Comparison of ENCODE assay signal across 2 cellular contexts in the genomic region with DNA sequence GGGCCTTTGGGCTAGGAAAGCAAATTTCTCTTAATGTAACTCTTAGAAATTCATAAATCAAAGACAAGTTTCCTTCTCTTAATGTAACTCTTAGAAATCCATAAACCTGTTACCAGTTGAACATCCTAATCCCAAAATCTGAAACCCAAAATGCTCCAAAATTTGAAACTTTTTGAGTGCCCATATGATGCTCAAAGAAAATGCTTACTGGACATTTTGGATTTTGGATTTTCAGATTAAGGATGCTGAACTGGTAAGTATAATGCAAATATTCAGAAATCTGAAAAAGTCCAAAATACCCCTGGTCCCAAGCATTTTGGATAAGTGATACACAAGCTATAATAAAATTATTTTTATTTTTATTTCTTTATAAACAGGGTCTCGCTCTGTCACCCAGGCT.
A peak's percentile ranks its signal among the peaks of the same experiment; 100 is the strongest.
TF ChIP-seq lines count a peak whose summit lies in the region.

No MANE protein-coding gene starts in this region.

TF ChIP-seq in A549, 52 proteins besides CTCF, POLR2A, EP300 and RAD21:
- TF ChIP-seq MAFK (IDR thresholded peaks at IDR 0.05; ENCODE audit: partially characterized antibody): peak; percentile 70
- no peak for TF ChIP-seq HOXB5 (CRISPR knock-in tag; IDR thresholded peaks at IDR 0.05)

TF ChIP-seq in IMR-90, 13 proteins besides CTCF, POLR2A, EP300 and RAD21:
- TF ChIP-seq BHLHE40 (IDR thresholded peaks at IDR 0.05; ENCODE audit: low read depth, low read length) (no peak), CEBPB (IDR thresholded peaks at IDR 0.05; ENCODE audit: low read depth, low read length) (no peak), MAZ (IDR thresholded peaks at IDR 0.05; ENCODE audit: borderline replicate concordance, low read depth, low read length) (no peak), MAFK (IDR thresholded peaks at IDR 0.05; ENCODE audit: low read depth, low read length) (peak; percentile 57; the same call in 1 of the 2 replicates), NFE2L2 (IDR thresholded peaks at IDR 0.05; ENCODE audit: low read depth, low read length) (no peak)
- TF ChIP-seq, protein P1, sequence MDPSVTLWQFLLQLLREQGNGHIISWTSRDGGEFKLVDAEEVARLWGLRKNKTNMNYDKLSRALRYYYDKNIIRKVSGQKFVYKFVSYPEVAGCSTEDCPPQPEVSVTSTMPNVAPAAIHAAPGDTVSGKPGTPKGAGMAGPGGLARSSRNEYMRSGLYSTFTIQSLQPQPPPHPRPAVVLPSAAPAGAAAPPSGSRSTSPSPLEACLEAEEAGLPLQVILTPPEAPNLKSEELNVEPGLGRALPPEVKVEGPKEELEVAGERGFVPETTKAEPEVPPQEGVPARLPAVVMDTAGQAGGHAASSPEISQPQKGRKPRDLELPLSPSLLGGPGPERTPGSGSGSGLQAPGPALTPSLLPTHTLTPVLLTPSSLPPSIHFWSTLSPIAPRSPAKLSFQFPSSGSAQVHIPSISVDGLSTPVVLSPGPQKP (IDR thresholded peaks at IDR 0.05; ENCODE audit: borderline replicate concordance, low read depth, low read length): no peak
